In the genomic region with DNA sequence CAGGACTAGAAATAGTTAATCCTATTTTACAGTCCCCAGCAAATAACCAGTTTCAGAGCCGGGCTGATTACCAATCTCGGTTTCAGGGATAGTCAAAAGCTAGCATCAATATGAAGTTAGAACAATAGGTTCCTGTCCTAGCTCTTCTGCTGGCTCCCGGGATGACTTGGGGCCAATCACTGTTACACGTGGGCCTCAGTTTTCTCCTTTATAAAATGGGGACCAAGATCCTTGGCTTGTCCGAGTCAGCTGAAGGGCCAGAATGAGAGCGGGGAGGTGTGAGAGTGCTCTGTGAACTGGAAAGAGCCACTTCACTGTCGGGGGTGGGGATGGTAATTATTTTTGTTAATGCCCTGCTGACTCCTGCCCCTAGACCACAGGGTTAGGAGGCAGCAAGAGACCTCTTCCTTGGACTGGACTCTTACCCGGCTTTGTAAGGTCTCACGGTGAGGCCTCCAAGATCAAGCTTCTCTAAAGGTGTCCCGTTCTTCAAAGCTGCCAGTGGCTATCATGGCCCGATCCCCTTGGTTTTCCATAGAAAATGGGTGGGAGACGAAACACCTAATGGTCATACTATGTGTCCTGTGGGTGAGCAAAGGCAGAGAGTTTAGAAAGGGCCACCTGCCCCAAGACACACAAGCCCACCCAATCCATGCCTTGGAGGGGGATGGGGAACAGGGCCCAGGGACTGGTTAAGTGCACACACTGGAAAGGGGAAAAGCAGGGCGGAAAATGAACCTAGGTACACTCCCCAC, we compare ENCODE assay signal across 1 cellular context.
TF ChIP-seq lines count a peak whose summit lies in the region.

No MANE protein-coding gene starts in this region.

TF ChIP-seq in HCT116, 20 proteins besides CTCF, POLR2A, EP300 and RAD21 (continued from another document):
- TF ChIP-seq, protein P1, sequence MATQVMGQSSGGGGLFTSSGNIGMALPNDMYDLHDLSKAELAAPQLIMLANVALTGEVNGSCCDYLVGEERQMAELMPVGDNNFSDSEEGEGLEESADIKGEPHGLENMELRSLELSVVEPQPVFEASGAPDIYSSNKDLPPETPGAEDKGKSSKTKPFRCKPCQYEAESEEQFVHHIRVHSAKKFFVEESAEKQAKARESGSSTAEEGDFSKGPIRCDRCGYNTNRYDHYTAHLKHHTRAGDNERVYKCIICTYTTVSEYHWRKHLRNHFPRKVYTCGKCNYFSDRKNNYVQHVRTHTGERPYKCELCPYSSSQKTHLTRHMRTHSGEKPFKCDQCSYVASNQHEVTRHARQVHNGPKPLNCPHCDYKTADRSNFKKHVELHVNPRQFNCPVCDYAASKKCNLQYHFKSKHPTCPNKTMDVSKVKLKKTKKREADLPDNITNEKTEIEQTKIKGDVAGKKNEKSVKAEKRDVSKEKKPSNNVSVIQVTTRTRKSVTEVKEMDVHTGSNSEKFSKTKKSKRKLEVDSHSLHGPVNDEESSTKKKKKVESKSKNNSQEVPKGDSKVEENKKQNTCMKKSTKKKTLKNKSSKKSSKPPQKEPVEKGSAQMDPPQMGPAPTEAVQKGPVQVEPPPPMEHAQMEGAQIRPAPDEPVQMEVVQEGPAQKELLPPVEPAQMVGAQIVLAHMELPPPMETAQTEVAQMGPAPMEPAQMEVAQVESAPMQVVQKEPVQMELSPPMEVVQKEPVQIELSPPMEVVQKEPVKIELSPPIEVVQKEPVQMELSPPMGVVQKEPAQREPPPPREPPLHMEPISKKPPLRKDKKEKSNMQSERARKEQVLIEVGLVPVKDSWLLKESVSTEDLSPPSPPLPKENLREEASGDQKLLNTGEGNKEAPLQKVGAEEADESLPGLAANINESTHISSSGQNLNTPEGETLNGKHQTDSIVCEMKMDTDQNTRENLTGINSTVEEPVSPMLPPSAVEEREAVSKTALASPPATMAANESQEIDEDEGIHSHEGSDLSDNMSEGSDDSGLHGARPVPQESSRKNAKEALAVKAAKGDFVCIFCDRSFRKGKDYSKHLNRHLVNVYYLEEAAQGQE (IDR thresholded peaks at IDR 0.05; ENCODE audit: low read depth): no peak
- no peak for TF ChIP-seq FOSL1 (IDR thresholded peaks at IDR 0.05; ENCODE audit: low read depth)
- TF ChIP-seq CBX3 (IDR thresholded peaks at IDR 0.05; ENCODE audit: low read depth): no peak
- TF ChIP-seq SRF (IDR thresholded peaks at IDR 0.05; ENCODE audit: low read depth): no peak
- TF ChIP-seq, protein P2, sequence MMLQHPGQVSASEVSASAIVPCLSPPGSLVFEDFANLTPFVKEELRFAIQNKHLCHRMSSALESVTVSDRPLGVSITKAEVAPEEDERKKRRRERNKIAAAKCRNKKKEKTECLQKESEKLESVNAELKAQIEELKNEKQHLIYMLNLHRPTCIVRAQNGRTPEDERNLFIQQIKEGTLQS (IDR thresholded peaks at IDR 0.05): no peak
